18 cellular contexts compared by ENCODE assay signal in genomic region chr5:128015978-128016377, GRCh38.
"Had no signal": no experiment of that assay in that cellular context is flagged by ENCODE, and none has a peak within 500 bp of the region (broad histone marks: within the 10 kb centered on the region; RNA-seq: fewer than 3 reads in every experiment).

No MANE protein-coding gene starts in this region.

- DNase-seq: activated CD4-positive, alpha-beta T cell treated with anti-CD3 and anti-CD28 coated beads, Interleukin-2, amount 50 U/mL, for 4 hours; activated CD4-positive, CD25-positive, alpha-beta regulatory T cell treated with anti-CD3 and anti-CD28 coated beads, Interleukin-2, amount 50 U/mL, for 72 hours; activated gamma-delta T cell; activated T-cell treated with anti-CD3 and anti-CD28 coated beads, Interleukin-2, amount 50 U/mL, for 24 hours; amygdala; body of pancreas; central memory CD4-positive, alpha-beta T cell; effector CD4-positive, alpha-beta T cell; foreskin melanocyte; kidney glomerular epithelial cell; naive B cell; stimulated activated CD4-positive, alpha-beta T cell treated with anti-CD3 and anti-CD28 coated beads, Interleukin-1b, Interleukin-23, amount 100 ng/mL, for 48 hours; stomach; T-helper 9 cell; testis had no signal

- ATAC-seq: body of pancreas had no signal

- H3K4me3 Mint-ChIP-seq: activated naive CD8-positive, alpha-beta T cell; activated T-cell treated with anti-CD3 and anti-CD28 coated beads, Interleukin-2, amount 50 U/mL, for 24 hours; naive B cell had no signal

- H3K9me3 ChIP-seq: body of pancreas, neutrophil, stomach, testis had no signal

- H3K4me3 ChIP-seq: body of pancreas, coronary artery, stomach, testis had no signal

- H3K27me3 ChIP-seq: body of pancreas, neutrophil, stomach, testis had no signal

- H3K9me3 Mint-ChIP-seq: activated T-cell treated with anti-CD3 and anti-CD28 coated beads, Interleukin-2, amount 50 U/mL, for 24 hours; naive B cell had no signal

- H3K27ac Mint-ChIP-seq: activated naive CD8-positive, alpha-beta T cell; activated T-cell treated with anti-CD3 and anti-CD28 coated beads, Interleukin-2, amount 50 U/mL, for 24 hours had no signal

- H3K27me3 Mint-ChIP-seq: activated naive CD8-positive, alpha-beta T cell; activated T-cell treated with anti-CD3 and anti-CD28 coated beads, Interleukin-2, amount 50 U/mL, for 24 hours; naive B cell had no signal

- H3K4me1 Mint-ChIP-seq: naive B cell had no signal

- H3K36me3 ChIP-seq: neutrophil, stomach had no signal

- H3K27ac ChIP-seq: body of pancreas, coronary artery, neutrophil, stomach, testis had no signal

- H3K4me1 ChIP-seq: body of pancreas, testis had no signal
